ENCODE assay signal across 8 cellular contexts in genomic region chr1:46724991-46725735, GRCh38. TPM values are rescaled to one million over a fixed set of nuclear protein-coding genes. Genes with fewer than 3 reads are reported as not detected.
DNase-seq lines count a peak whose midpoint lies in the region; ATAC-seq, FAIRE-seq and TF ChIP-seq lines count a peak whose summit lies in the region.

No MANE protein-coding gene starts in this region.

- H3K4me1 ChIP-seq in DND-41 (ENCODE audit: insufficient read depth, low read length) (no peaks in the 10 kb centered on the region), HAP-1 (no peaks in the 10 kb centered on the region)

- no peaks in the 10 kb centered on the region for H3K27me3 ChIP-seq in DND-41 (ENCODE audit: insufficient read depth, low read length, poor library complexity)
- H3K27me3 ChIP-seq in HAP-1 (ENCODE audit: low read depth): no peaks in the 10 kb centered on the region

- TF ChIP-seq CTCF in DND-41 (IDR thresholded peaks at IDR 0.05; ENCODE audit: borderline replicate concordance, extremely low read depth, low read length, poor library complexity, severe bottlenecking): peak; percentile 89

- peak; percentile 23 for FAIRE-seq in urothelium cell line (lab: Jason Lieb, UNC)

- H4K20me1 ChIP-seq in DND-41 (ENCODE audit: insufficient read depth, low read length): no peaks in the 10 kb centered on the region

- H3K4me2 ChIP-seq in DND-41 (ENCODE audit: insufficient read depth, low read length): no peak overlapping the region

- DNase-seq in DND-41 (peak; percentile 72), HAP-1 (ENCODE audit: low spot score in 2 of 2) (peak; percentile 75 to 76), NAMALWA (ENCODE audit: low spot score) (peak; percentile 84), SIG-M5 treated with dmso at 0.1 percent for 504 hours (lab: John Stamatoyannopoulos, UW; ENCODE audit: unreplicated experiment) (peak; percentile 76), glomerular endothelial cell (ENCODE audit: extremely low read depth, low read depth, low spot score) (peak; percentile 88), pons (ENCODE audit: low spot score) (peak; percentile 80), urothelium cell line (ENCODE audit: low spot score) (peak; percentile 63)
- DNase-seq in activated T-helper 9 cell treated with anti-CD3 and anti-CD28 coated beads, Interleukin-2, amount 50 U/mL, for 16 hours (ENCODE audit: low read depth): peak; percentile 44

- no peak overlapping the region for H2AFZ ChIP-seq in DND-41 (ENCODE audit: low read depth, low read length)

- peak; percentile 99 for ATAC-seq in DND-41 (ENCODE audit: insufficient read depth, low read depth)

- H3K79me2 ChIP-seq in DND-41 (ENCODE audit: insufficient read depth, low read length): no peaks in the 10 kb centered on the region

- H3K36me3 ChIP-seq in DND-41 (ENCODE audit: insufficient read depth, low read length) (no peaks in the 10 kb centered on the region), HAP-1 (replicated peaks) (no peaks in the 10 kb centered on the region)

- no peak overlapping the region for H3K27ac ChIP-seq in DND-41 (ENCODE audit: low read length)

- no peak overlapping the region for H3K9ac ChIP-seq in DND-41 (ENCODE audit: low read depth, low read length)

- in situ Hi-C loops in HAP-1 (cut with MboI; ENCODE audit: low sequenced_read_pairs): no loop called here

- no peak overlapping the region for H3K4me3 ChIP-seq in DND-41 (ENCODE audit: low read depth in 1 of 2, low read length in 2 of 2)
- no peak overlapping the region for H3K4me3 ChIP-seq in HAP-1

- no peaks in the 10 kb centered on the region for H3K9me3 ChIP-seq in DND-41 (ENCODE audit: insufficient read depth, low read length, severe bottlenecking)
- no peaks in the 10 kb centered on the region for H3K9me3 ChIP-seq in HAP-1

RNA-seq across cellular contexts. Expression of gene EFCAB14, which starts 6.2 kb away (rescaled TPM):
- total RNA-seq in glomerular endothelial cell: 79.3 and 177 TPM in 2 replicates

RNA-seq across cellular contexts. Expression of gene TEX38, which starts 53.5 kb away (rescaled TPM):
- total RNA-seq in glomerular endothelial cell: not detected in 2 replicates

RNA-seq across cellular contexts. Expression of gene ATPAF1, which starts 57.0 kb away (rescaled TPM):
- 20.1 and 20.8 TPM in 2 replicates for total RNA-seq in glomerular endothelial cell
